8 cellular contexts compared by ENCODE assay signal in genomic region chr6:63597142-63598000, GRCh38. TPM values are rescaled to one million over a fixed set of nuclear protein-coding genes. Genes with fewer than 3 reads are reported as not detected.
DNase-seq lines count a peak whose midpoint lies in the region; ATAC-seq, FAIRE-seq and TF ChIP-seq lines count a peak whose summit lies in the region.

No MANE protein-coding gene starts in this region.

- no peak for ATAC-seq in naive thymus-derived CD8-positive, alpha-beta T cell

- peak overlapping the region; percentile 62 for H3K4me3 ChIP-seq in choroid plexus epithelial cell (ENCODE audit: low read depth, low read length)

- peaks cover 9% of the 10 kb centered on the region for H3K36me3 Mint-ChIP-seq in Calu3 (ENCODE audit: insufficient read depth, unreplicated experiment)
- H3K36me3 Mint-ChIP-seq in naive thymus-derived CD8-positive, alpha-beta T cell, result no peaks in the 10 kb centered on the region

- peak overlapping the region; percentile 75 for H3K4me3 Mint-ChIP-seq in Calu3 (ENCODE audit: low read depth, unreplicated experiment)
- H3K4me3 Mint-ChIP-seq in naive thymus-derived CD8-positive, alpha-beta T cell, result peak overlapping the region; percentile 79 to 91 (median 88)

- peaks cover 8% of the 10 kb centered on the region for H3K4me1 Mint-ChIP-seq in Calu3 (ENCODE audit: low read depth, unreplicated experiment)
- H3K4me1 Mint-ChIP-seq in naive thymus-derived CD8-positive, alpha-beta T cell, result peaks cover 9 to 19% (median 16%) of the 10 kb centered on the region in 4 donors

- FAIRE-seq in D721Med (lab: Jason Lieb, UNC) (no peak), HTR-8/SVneo (lab: Jason Lieb, UNC) (no peak)

- intact Hi-C loops in Calu3 (cut with micrococcal nuclease; ENCODE audit: unreplicated experiment), result loop anchor here (2.0 to 5.0 kb wide), 2 partner anchors 19 to 205 kb away; no protein-coding TSS in a partner anchor

- H3K9me3 Mint-ChIP-seq in Calu3 (ENCODE audit: low read depth, unreplicated experiment), result no peaks in the 10 kb centered on the region
- H3K9me3 Mint-ChIP-seq in naive thymus-derived CD8-positive, alpha-beta T cell, result no peaks in the 10 kb centered on the region

- TF ChIP-seq CTCF in Calu3 (IDR thresholded peaks at IDR 0.05; ENCODE audit: unreplicated experiment) (no peak), choroid plexus epithelial cell (conservative IDR thresholded peaks at IDR 0.05; ENCODE audit: low read depth, low read length) (no peak), D721Med (IDR thresholded peaks at IDR 0.05; ENCODE audit: insufficient read depth, missing control alignments) (no peak)

- no TSS peak for BruUV-seq in Calu3 (replicated peaks; lab: Mats Ljungman, UMichigan)

- no peak for DNase-seq in Calu3
- DNase-seq in M059J (ENCODE audit: low read depth), result peak; percentile 44
- peak; percentile 43 for DNase-seq in choroid plexus epithelial cell (ENCODE audit: low read depth)
- no peak for DNase-seq in naive thymus-derived CD8-positive, alpha-beta T cell
- DNase-seq in central memory CD4-positive, alpha-beta T cell, result no peak
- DNase-seq in NCI-H1436 (lab: John Stamatoyannopoulos, UW), result no peak
- DNase-seq in D721Med (ENCODE audit: insufficient read length, low spot score), result no peak
- DNase-seq in HTR-8/SVneo (ENCODE audit: insufficient read length, low spot score), result no peak

- peak overlapping the region; percentile 48 for H3K27ac Mint-ChIP-seq in Calu3 (ENCODE audit: unreplicated experiment)
- peak overlapping the region in 1 of 10 donors; percentile 61 for H3K27ac Mint-ChIP-seq in naive thymus-derived CD8-positive, alpha-beta T cell

- POLR2A ChIA-PET in naive thymus-derived CD8-positive, alpha-beta T cell (lab: Charles Lee), result interaction anchor here (2.4 kb wide), 1 partner anchor 24 kb away, joined by 15 read pairs; the partner anchor contains the start of genes LOC128125822 and PTP4A1

- CTCF ChIA-PET in Calu3 (lab: Charles Lee), result interaction anchor here (0.5 to 2.1 kb wide), 8 partner anchors 23 to 716 kb away, joined by 3 to 36 read pairs (median 5); no protein-coding TSS in a partner anchor

- no peaks in the 10 kb centered on the region for H3K27me3 Mint-ChIP-seq in Calu3 (ENCODE audit: unreplicated experiment)
- peaks cover 0 to 4% (median 0%) of the 10 kb centered on the region in 5 donors for H3K27me3 Mint-ChIP-seq in naive thymus-derived CD8-positive, alpha-beta T cell

RNA-seq across cellular contexts. Expression of gene PTP4A1, which starts 25.1 kb away (rescaled TPM):
- total RNA-seq in Calu3 (2022), result 97.3 and 110 TPM in 2 replicates
- 32.3 and 53.3 TPM in 2 replicates for total RNA-seq in M059J (2014; rRNA removed; shearing (Covaris generic))
- 10 to 100 TPM; 27.0 to 27.6 TPM for total RNA-seq in naive thymus-derived CD8-positive, alpha-beta T cell
- 10 to 100 TPM; 36.1 to 53.1 (median 36.9) TPM for polyA plus RNA-seq in naive thymus-derived CD8-positive, alpha-beta T cell

RNA-seq across cellular contexts. Expression of gene PHF3, which starts 38.2 kb away (rescaled TPM):
- 45.6 and 46.6 TPM in 2 replicates for total RNA-seq in Calu3 (2022)
- total RNA-seq in M059J (2014; rRNA removed; shearing (Covaris generic)), result 29.7 and 41.9 TPM in 2 replicates
- total RNA-seq in naive thymus-derived CD8-positive, alpha-beta T cell, result 100 to 1,000 TPM; 115 to 118 TPM
- polyA plus RNA-seq in naive thymus-derived CD8-positive, alpha-beta T cell, result 10 to 100 TPM; 23.7 to 38.6 (median 28.9) TPM

Comparison
In these comparisons a context has a peak if more than half of its experiments do, and no peak if none do; other contexts are left out.
1. DNase-seq: peak in M059J (single experiment) and choroid plexus epithelial cell (single experiment); none in Calu3 (single experiment), naive thymus-derived CD8-positive, alpha-beta T cell (0 of 10), central memory CD4-positive, alpha-beta T cell (single experiment), NCI-H1436 (single experiment), D721Med (single experiment) and HTR-8/SVneo (single experiment).